10 cellular contexts compared by ENCODE assay signal in the genomic region with DNA sequence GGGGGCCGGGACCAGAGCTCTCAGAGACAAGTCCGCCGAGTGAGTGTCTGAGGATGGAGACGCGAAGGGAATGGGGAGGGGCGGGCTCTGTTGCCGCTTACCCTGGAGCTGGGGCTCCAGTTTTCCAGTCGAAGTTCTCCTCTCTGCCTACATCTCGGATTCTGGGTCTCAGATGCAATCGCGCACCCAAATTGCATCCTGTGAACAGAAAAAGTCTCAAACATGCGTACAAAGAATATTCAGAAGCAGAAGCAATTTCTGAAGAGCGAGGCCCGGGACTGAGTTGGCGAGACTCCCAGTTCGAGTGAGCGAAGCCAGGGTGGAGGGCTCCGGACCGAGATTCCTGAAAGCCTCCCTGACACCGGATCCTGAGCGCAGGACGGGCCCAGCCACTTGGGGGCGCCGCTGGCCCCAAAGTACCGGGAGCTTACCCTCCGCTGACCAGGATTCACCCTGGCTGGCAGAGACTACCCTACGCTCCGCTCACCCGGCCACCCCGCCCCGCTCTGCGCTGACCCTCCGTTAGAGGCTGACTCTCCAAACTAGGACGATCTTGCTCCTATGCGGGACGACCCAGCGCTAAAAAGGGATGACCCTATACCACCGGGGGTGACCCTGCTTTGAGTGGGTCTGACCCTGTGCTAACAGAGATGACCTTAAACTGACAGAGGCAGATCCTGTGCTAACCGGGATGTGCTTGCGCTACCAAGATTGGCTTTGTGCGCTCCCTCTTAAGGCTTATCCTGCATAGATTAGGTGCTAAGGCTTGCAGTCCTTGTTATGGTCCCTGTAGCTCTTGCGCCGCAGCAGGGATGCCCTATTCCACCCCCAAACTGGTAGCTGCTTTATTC. TPM values are rescaled to one million over a fixed set of nuclear protein-coding genes. Genes with fewer than 3 reads are reported as not detected.
A peak's percentile ranks its signal among the peaks of the same experiment; 100 is the strongest.
DNase-seq lines count a peak whose midpoint lies in the region; ATAC-seq, FAIRE-seq and TF ChIP-seq lines count a peak whose summit lies in the region.
"Had no signal": no experiment of that assay in that cellular context is flagged by ENCODE, and none has a peak within 500 bp of the region (broad histone marks: within the 10 kb centered on the region; RNA-seq: fewer than 3 reads in every experiment).

No MANE protein-coding gene starts in this region.

- no peak overlapping the region; the same call in 1 of the 2 replicates for H3K4me2 ChIP-seq in IMR-90 (ENCODE audit: low read depth, low read length)

- no peak for TF ChIP-seq POLR2A in IMR-90 (IDR thresholded peaks at IDR 0.05; ENCODE audit: low read depth, low read length)

- no peak overlapping the region for H3K9ac ChIP-seq in IMR-90 (ENCODE audit: low read depth, low read length)

- H3K18ac ChIP-seq in IMR-90 (ENCODE audit: low read depth, low read length), result no peak overlapping the region

- no peak overlapping the region for H2AK9ac ChIP-seq in IMR-90 (replicated peaks; ENCODE audit: low read depth, low read length, poor library complexity)

- WGBS in IMR-90 (ENCODE audit: extremely low coverage in 2 of 2, insufficient read length in 1 of 2), 2 experiments, result 7% methylated on average over 20 of the region's 43 CpGs; no CpG with 5 or more reads in 1 of the 2 experiments

- H3K27me3 Mint-ChIP-seq in nephron (ENCODE audit: low read depth), result peaks cover 4% of the 10 kb centered on the region

- H4K8ac ChIP-seq in IMR-90 (ENCODE audit: low read depth in 2 of 2, low read length in 2 of 2), result no peak overlapping the region

- H3K79me1 ChIP-seq in IMR-90 (ENCODE audit: low read depth in 1 of 2, low read length in 2 of 2), result no peaks in the 10 kb centered on the region

- POLR2A ChIA-PET in IMR-90 (lab: Charles Lee; ENCODE audit: unreplicated experiment), result no interaction called here

- H3K23ac ChIP-seq in IMR-90 (ENCODE audit: low read depth, low read length), result no peak overlapping the region

- CTCF ChIA-PET in IMR-90 (lab: Yijun Ruan, JAX), result interaction anchor here (1.2 to 3.0 kb wide), 3 partner anchors 13 to 260 kb away, joined by 3 to 19 read pairs (median 6); partner anchors contain the start of gene FOXD2

- BruUV-seq in IMR-90 (replicated peaks; lab: Mats Ljungman, UMichigan), result no TSS peak

- H3K4me1 Mint-ChIP-seq in nephron, result peaks cover 10% of the 10 kb centered on the region
- H3K4me1 Mint-ChIP-seq: activated T-helper 17 cell treated with anti-CD3 and anti-CD28 coated beads, Interleukin-2, amount 50 U/mL, for 72 hours had no signal

- no peaks in the 10 kb centered on the region for H3K36me3 ChIP-seq in IMR-90 (ENCODE audit: control insufficient read depth, insufficient read depth, low read length)

- no peak overlapping the region for H3K4me3 Mint-ChIP-seq in nephron
- H3K4me3 Mint-ChIP-seq: activated T-helper 17 cell treated with anti-CD3 and anti-CD28 coated beads, Interleukin-2, amount 50 U/mL, for 72 hours had no signal

- H3K9me3 ChIP-seq in IMR-90 (ENCODE audit: control insufficient read depth, insufficient read depth, low read length), result peaks cover under 1% of the 10 kb centered on the region; the same call in 1 of the 2 replicates

- no peak overlapping the region for H3K4ac ChIP-seq in IMR-90 (ENCODE audit: low read depth, low read length)

- no peak overlapping the region for H4K5ac ChIP-seq in IMR-90 (ENCODE audit: low read depth, low read length)

- no peak overlapping the region for H2BK120ac ChIP-seq in IMR-90 (ENCODE audit: low read depth, low read length)

- no peaks in the 10 kb centered on the region for H3K9me3 Mint-ChIP-seq in nephron
- H3K9me3 Mint-ChIP-seq: activated T-helper 17 cell treated with anti-CD3 and anti-CD28 coated beads, Interleukin-2, amount 50 U/mL, for 72 hours had no signal

- H2AFZ ChIP-seq in IMR-90 (replicated peaks; ENCODE audit: low read length, poor library complexity), result peak overlapping the region; percentile 5

- H2AK5ac ChIP-seq in IMR-90 (ENCODE audit: low read depth, low read length), result no peak overlapping the region

- no peak overlapping the region for H2BK15ac ChIP-seq in IMR-90 (ENCODE audit: low read depth, low read length)

- H3K4me1 ChIP-seq in IMR-90 (ENCODE audit: control insufficient read depth, insufficient read depth, low read length), result no peaks in the 10 kb centered on the region

- in situ Hi-C loops in IMR-90 (cut with MboI; ENCODE audit: low sequenced_read_pairs), result loop anchor here (5.0 kb wide), 1 partner anchor 257 kb away; no protein-coding TSS in a partner anchor

- H3K27me3 ChIP-seq in IMR-90 (ENCODE audit: control insufficient read depth, insufficient read depth, low read length), result peaks cover 68% of the 10 kb centered on the region

- intact Hi-C loops in IMR-90 (cut with micrococcal nuclease), result no loop called here

- no peaks in the 10 kb centered on the region for H3K9me1 ChIP-seq in IMR-90 (ENCODE audit: insufficient read depth, low read length)

- no peak for FAIRE-seq in GM19239 (lab: Jason Lieb, UNC)

- TF ChIP-seq RAD21 in IMR-90 (IDR thresholded peaks at IDR 0.05; ENCODE audit: low read length), result peak; percentile 36

- no peak overlapping the region for H3K14ac ChIP-seq in IMR-90 (replicated peaks; ENCODE audit: low read depth, low read length)

- H3K56ac ChIP-seq in IMR-90 (ENCODE audit: extremely low read depth, insufficient read depth, low read length), result no peak overlapping the region

- peak; percentile 75 for DNase-seq in D341Med (ENCODE audit: low spot score)
- DNase-seq in IMR-90, result no peak
- peak; percentile 47 for DNase-seq in dermis blood vessel endothelial cell
- no peak for DNase-seq in GM19239 (ENCODE audit: insufficient read length, low spot score)
- DNase-seq in NCI-H187 (lab: John Stamatoyannopoulos, UW), result no peak
- DNase-seq in stimulated activated CD4-positive, alpha-beta T cell treated with anti-CD3 and anti-CD28 coated beads, Interleukin-15, amount 100 ng/mL, for 24 hours, result no peak
- DNase-seq: NCI-H524 treated with DMSO at 0.1 percent for 48 hours had no signal

- peak; percentile 39 for TF ChIP-seq CTCF in IMR-90 (conservative IDR thresholded peaks at IDR 0.05; ENCODE audit: low read depth, low read length)
- peak in 2 of 3 experiments; percentile 37 to 54 for TF ChIP-seq CTCF in nephron (IDR thresholded peaks at IDR 0.05; ENCODE audit: unreplicated experiment in 3 of 3)

- H3K27ac ChIP-seq in IMR-90 (ENCODE audit: insufficient read depth, low read length), result no peak overlapping the region

- H3K4me3 ChIP-seq in IMR-90 (ENCODE audit: insufficient read depth, low read depth, low read length), result no peak overlapping the region

- H4K20me1 ChIP-seq in IMR-90 (ENCODE audit: insufficient read depth, low read length), result no peaks in the 10 kb centered on the region; the same call in 1 of the 2 replicates

- H2BK20ac ChIP-seq in IMR-90 (ENCODE audit: low read depth, low read length), result no peak overlapping the region

- ATAC-seq in IMR-90 (ENCODE audit: low read depth) (peak; percentile 70), HG02623 (IDR thresholded peaks at IDR 0.05; ENCODE audit: unreplicated experiment) (no peak)
- ATAC-seq: activated T-helper 17 cell treated with anti-CD3 and anti-CD28 coated beads, Interleukin-2, amount 50 U/mL, for 72 hours had no signal

- H3K27ac Mint-ChIP-seq in nephron, result peak overlapping the region in 1 of 3 experiments; percentile 26
- H3K27ac Mint-ChIP-seq: activated T-helper 17 cell treated with anti-CD3 and anti-CD28 coated beads, Interleukin-2, amount 50 U/mL, for 72 hours had no signal

- H3K36me3 Mint-ChIP-seq in nephron (ENCODE audit: low read depth), result peaks cover 12% of the 10 kb centered on the region

- dilution Hi-C loops in IMR-90 (cut with HindIII; ENCODE audit: low sequenced_read_pairs, unreplicated experiment), result no loop called here

- H4K91ac ChIP-seq in IMR-90 (ENCODE audit: insufficient read depth, low read depth, low read length), result no peak overlapping the region

- no peak overlapping the region for H2BK5ac ChIP-seq in IMR-90 (ENCODE audit: low read depth, low read length, poor library complexity, severe bottlenecking)

TF ChIP-seq in IMR-90, 13 proteins besides CTCF, POLR2A, EP300 and RAD21:
- TF ChIP-seq NFE2L2 (IDR thresholded peaks at IDR 0.05; ENCODE audit: low read depth, low read length) (no peak), CHD1 (IDR thresholded peaks at IDR 0.05; ENCODE audit: low read depth, low read length) (no peak), CEBPB (IDR thresholded peaks at IDR 0.05; ENCODE audit: low read depth, low read length) (no peak), SMC3 (IDR thresholded peaks at IDR 0.05; ENCODE audit: low read depth, low read length) (peak; percentile 20; the same call in 1 of the 2 replicates), RFX5 (IDR thresholded peaks at IDR 0.05; ENCODE audit: low read depth, low read length) (no peak), MAFK (IDR thresholded peaks at IDR 0.05; ENCODE audit: low read depth, low read length) (no peak), BHLHE40 (IDR thresholded peaks at IDR 0.05; ENCODE audit: low read depth, low read length) (no peak)

RNA-seq across cellular contexts. Expression of gene FOXD2, which starts 12.1 kb away (rescaled TPM):
- total RNA-seq in IMR-90 (2012; rRNA removed) (under 0.01 TPM in 2 replicates), dermis blood vessel endothelial cell (under 0.01 and 0.09 TPM in 2 replicates)
- 0.03 and 0.04 TPM in 2 replicates for polyA plus RNA-seq in IMR-90 (2012; rRNA removed)
- polyA plus RNA-seq in IMR-90 (2012; cell fraction: cytosol; rRNA removed), result 0.03 and 0.10 TPM in 2 replicates
- polyA plus RNA-seq in IMR-90 (2012; cell fraction: nucleus; rRNA removed; ENCODE audit: low replicate concordance), result 0.10 and 0.17 TPM in 2 replicates

RNA-seq across cellular contexts. Expression of gene FOXE3, which starts 33.8 kb away (rescaled TPM):
- total RNA-seq in IMR-90 (2012; rRNA removed), result not detected in 2 replicates
- 0.12 TPM in 1 of 2 replicates, not detected in the other for polyA plus RNA-seq in IMR-90 (2012; rRNA removed)
- polyA plus RNA-seq in IMR-90 (2012; cell fraction: cytosol; rRNA removed), result 0.03 and 0.13 TPM in 2 replicates
- polyA plus RNA-seq in IMR-90 (2012; cell fraction: nucleus; rRNA removed; ENCODE audit: low replicate concordance), result 0.03 and 0.18 TPM in 2 replicates
- not detected in 2 replicates for total RNA-seq in dermis blood vessel endothelial cell
- total RNA-seq: activated T-helper 17 cell treated with anti-CD3 and anti-CD28 coated beads, Interleukin-2, amount 50 U/mL, for 72 hours had no signal

Comparison
In these comparisons a context has a peak if more than half of its experiments do, and no peak if none do; other contexts are left out.
1. DNase-seq: peak in D341Med (single experiment) and dermis blood vessel endothelial cell (single experiment); none in IMR-90 (single experiment), GM19239 (single experiment), NCI-H187 (0 of 2) and stimulated activated CD4-positive, alpha-beta T cell treated with anti-CD3 and anti-CD28 coated beads, Interleukin-15, amount 100 ng/mL, for 24 hours (single experiment).